Comparison of ENCODE assay signal across 19 cellular contexts in genomic region chr22:50436134-50436830, GRCh38. TPM values are rescaled to one million over a fixed set of nuclear protein-coding genes. Genes with fewer than 3 reads are reported as not detected.
DNase-seq lines count a peak whose midpoint lies in the region; ATAC-seq, FAIRE-seq and TF ChIP-seq lines count a peak whose summit lies in the region.
"Had no signal": no experiment of that assay in that cellular context is flagged by ENCODE, and none has a peak within 500 bp of the region (broad histone marks: within the 10 kb centered on the region; RNA-seq: fewer than 3 reads in every experiment).

No MANE protein-coding gene starts in this region.

- ATAC-seq in RWPE2 (ENCODE audit: low read depth): no peak
- ATAC-seq in left lobe of liver: peak; percentile 2
- no peak for ATAC-seq in GM19023 (IDR thresholded peaks at IDR 0.05; ENCODE audit: unreplicated experiment)

- no peak for FAIRE-seq in GM12891 (lab: Jason Lieb, UNC)
- FAIRE-seq: GM18507 had no signal

- H3K36me3 ChIP-seq in RWPE2 (ENCODE audit: low read depth) (peaks cover 54% of the 10 kb centered on the region), thymus (ENCODE audit: control insufficient read depth, insufficient read depth) (peaks cover 86% of the 10 kb centered on the region)

- no peak for TF ChIP-seq CTCF in RWPE2 (IDR thresholded peaks at IDR 0.05; ENCODE audit: poor library complexity, severe bottlenecking)

- no peak for TF ChIP-seq POLR2A in GM12891 (IDR thresholded peaks at IDR 0.05; ENCODE audit: low read depth, low read length)

- H3K9me3 ChIP-seq in RWPE2 (ENCODE audit: severe bottlenecking): no peaks in the 10 kb centered on the region
- no peaks in the 10 kb centered on the region for H3K9me3 ChIP-seq in thymus (ENCODE audit: control insufficient read depth)
- H3K9me3 ChIP-seq: Caco-2, Peyer's patch had no signal

- H3K4me1 ChIP-seq in RWPE2 (ENCODE audit: insufficient read depth, poor library complexity, severe bottlenecking) (no peaks in the 10 kb centered on the region), thymus (ENCODE audit: control insufficient read depth, insufficient read depth, low read length) (no peaks in the 10 kb centered on the region)
- H3K4me1 ChIP-seq: Caco-2, Peyer's patch had no signal

- 94% methylated on average over 34 of the region's 34 CpGs for WGBS in thymus

- H3K4me3 ChIP-seq in RWPE2 (ENCODE audit: severe bottlenecking) (no peak overlapping the region), thymus (ENCODE audit: low read length) (no peak overlapping the region)
- H3K4me3 ChIP-seq: Peyer's patch had no signal

- H3K27me3 ChIP-seq in RWPE2 (ENCODE audit: insufficient read depth, poor library complexity, severe bottlenecking) (no peaks in the 10 kb centered on the region), thymus (ENCODE audit: control insufficient read depth, insufficient read depth) (no peaks in the 10 kb centered on the region)
- H3K27me3 ChIP-seq: Peyer's patch had no signal

- DNase-seq in activated naive CD4-positive, alpha-beta T cell treated with anti-CD3 and anti-CD28 coated beads, Interleukin-2, amount 50 U/mL, for 16 hours: peak; percentile 10
- no peak for DNase-seq in activated naive CD4-positive, alpha-beta T cell (lab: John Stamatoyannopoulos, UW)
- DNase-seq in RWPE2 (ENCODE audit: low spot score) (peak; percentile 65), left lobe of liver (ENCODE audit: low spot score) (no peak), GM12891 (ENCODE audit: insufficient read length, low spot score) (no peak), C1 segment of cervical spinal cord (lab: John Stamatoyannopoulos, UW) (no peak)
- DNase-seq: Caco-2; CD4-positive, alpha-beta T cell; GDM1; GOT3; KBM-7; NCI-H1105 treated with DMSO at 0.1 percent for 48 hours; NCI-H1694; Peyer's patch; SHP77 treated with DMSO at 0.1 percent for 48 hours had no signal

- no peak overlapping the region for H3K27ac ChIP-seq in RWPE2 (ENCODE audit: poor library complexity, severe bottlenecking)
- H3K27ac ChIP-seq in thymus (ENCODE audit: low read depth): peak overlapping the region; percentile 43
- H3K27ac ChIP-seq: 22Rv1, Peyer's patch had no signal

TF ChIP-seq in GM12891, 5 proteins besides CTCF, POLR2A, EP300 and RAD21:
- no peak for TF ChIP-seq PAX5 (IDR thresholded peaks at IDR 0.05; ENCODE audit: insufficient read depth, low read length, severe bottlenecking)
- no peak for TF ChIP-seq TAF1 (IDR thresholded peaks at IDR 0.05; ENCODE audit: low read depth, low read length)
- TF ChIP-seq SPI1 (IDR thresholded peaks at IDR 0.05; ENCODE audit: low read depth, low read length): no peak
- no peak for TF ChIP-seq POLR2AphosphoS5 (IDR thresholded peaks at IDR 0.05; ENCODE audit: low read depth, low read length)
- TF ChIP-seq POU2F2 (IDR thresholded peaks at IDR 0.05; ENCODE audit: low read depth, low read length): no peak

RNA-seq across cellular contexts. Expression of gene SBF1, which starts 38.6 kb away (rescaled TPM):
- total RNA-seq in left lobe of liver: 31.2 TPM
- 88.2 TPM for polyA plus RNA-seq in thymus
- polyA plus RNA-seq in GM12891 (2012; ENCODE audit: low read depth, missing spikeins): 24.0 TPM

RNA-seq across cellular contexts. Expression of gene ADM2, which starts 45.1 kb away (rescaled TPM):
- total RNA-seq in left lobe of liver: 1.3 TPM
- 1.4 TPM for polyA plus RNA-seq in thymus
- 0.36 TPM for polyA plus RNA-seq in GM12891 (2012; ENCODE audit: low read depth, missing spikeins)

RNA-seq across cellular contexts. Expression of gene MIOX, which starts 50.4 kb away (rescaled TPM):
- total RNA-seq in left lobe of liver: not detected
- polyA plus RNA-seq in thymus: 1.7 TPM
- polyA plus RNA-seq in GM12891 (2012; ENCODE audit: low read depth, missing spikeins): not detected
- total RNA-seq: Caco-2; CD4-positive, alpha-beta T cell; Peyer's patch had no signal

Comparison
In these comparisons a context has a peak if more than half of its experiments do, and no peak if none do; other contexts are left out.
1. DNase-seq: peak in activated naive CD4-positive, alpha-beta T cell treated with anti-CD3 and anti-CD28 coated beads, Interleukin-2, amount 50 U/mL, for 16 hours (single experiment) and RWPE2 (single experiment); none in activated naive CD4-positive, alpha-beta T cell (0 of 4), left lobe of liver (single experiment), GM12891 (single experiment) and C1 segment of cervical spinal cord (0 of 14).